In the genomic region with DNA sequence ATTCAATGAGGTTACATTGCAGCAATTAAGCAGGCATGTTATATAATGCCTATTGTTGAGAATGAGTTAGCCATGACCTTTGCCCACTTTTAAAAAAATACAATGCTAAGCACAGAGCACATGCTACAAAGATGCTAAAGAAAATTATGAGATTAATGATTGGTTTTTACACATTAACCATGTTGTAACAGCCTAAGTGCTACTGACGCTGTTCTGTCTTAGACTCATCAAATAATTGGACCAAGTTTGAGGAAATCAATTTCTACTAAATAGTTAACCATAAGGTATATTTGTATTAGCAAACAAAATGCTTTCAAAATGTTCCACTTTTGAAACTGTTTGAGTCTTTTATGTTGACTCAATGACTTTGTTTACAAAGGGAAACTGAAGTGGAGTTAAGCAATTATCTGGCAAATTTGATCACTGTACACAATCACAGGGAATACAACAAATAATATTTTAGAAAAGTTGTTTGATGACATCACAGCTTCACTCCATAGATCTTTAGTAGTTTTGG, we compare ENCODE assay signal across 18 cellular contexts. TPM values are rescaled to one million over a fixed set of nuclear protein-coding genes. Genes with fewer than 3 reads are reported as not detected.
DNase-seq lines count a peak whose midpoint lies in the region; ATAC-seq, FAIRE-seq and TF ChIP-seq lines count a peak whose summit lies in the region.
"Had no signal": no experiment of that assay in that cellular context is flagged by ENCODE, and none has a peak within 500 bp of the region (broad histone marks: within the 10 kb centered on the region; RNA-seq: fewer than 3 reads in every experiment).

No MANE protein-coding gene starts in this region.

- no peak overlapping the region for H2BK120ac ChIP-seq in IMR-90 (ENCODE audit: low read depth, low read length)

- no peak overlapping the region for H2AK5ac ChIP-seq in IMR-90 (ENCODE audit: low read depth, low read length)

- no peak overlapping the region for H3K4me2 ChIP-seq in IMR-90 (ENCODE audit: low read depth, low read length)
- H3K4me2 ChIP-seq: PC-9 had no signal

- DNase-seq in D721Med (ENCODE audit: insufficient read length, low spot score): no peak
- DNase-seq in IMR-90: no peak
- no peak for DNase-seq in SK-N-MC (ENCODE audit: low read depth, low spot score)
- no peak for DNase-seq in ACHN
- no peak for DNase-seq in NCI-H1436 (lab: John Stamatoyannopoulos, UW)
- DNase-seq: Caco-2; CD4-positive, CD25-positive, alpha-beta regulatory T cell; HFFc6; NCI-H1092; NCI-H187 treated with DMSO at 0.1 percent for 48 hours; NCI-H2227 treated with DMSO at 0.1 percent for 48 hours; NCI-H524; PC-9; SW 1271 had no signal

- peak; percentile 32; the same call in 1 of the 2 replicates for ATAC-seq in IMR-90 (ENCODE audit: low read depth)
- ATAC-seq in HG03565 (IDR thresholded peaks at IDR 0.05; ENCODE audit: unreplicated experiment): no peak

- no peak for TF ChIP-seq RAD21 in IMR-90 (IDR thresholded peaks at IDR 0.05; ENCODE audit: low read length)
- TF ChIP-seq RAD21 in liver (IDR thresholded peaks at IDR 0.05): peak in 1 of 2 donors; percentile 16

- H3K27ac ChIP-seq in IMR-90 (ENCODE audit: insufficient read depth, low read length): no peak overlapping the region
- H3K27ac ChIP-seq in SK-N-MC: peak overlapping the region; percentile 53
- peak overlapping the region; percentile 25 to 49 for H3K27ac ChIP-seq in liver (ENCODE audit: low read depth in 1 of 2, low read length in 2 of 2)
- H3K27ac ChIP-seq: PC-9, SJSA1 had no signal

- H3K23ac ChIP-seq in IMR-90 (ENCODE audit: low read depth, low read length): no peak overlapping the region

- H2AFZ ChIP-seq in IMR-90 (replicated peaks; ENCODE audit: low read length, poor library complexity): no peak overlapping the region
- H2AFZ ChIP-seq: PC-9 had no signal

- no peak overlapping the region for H2AK9ac ChIP-seq in IMR-90 (replicated peaks; ENCODE audit: low read depth, low read length, poor library complexity)

- H3K9ac ChIP-seq in IMR-90 (ENCODE audit: low read depth, low read length): no peak overlapping the region
- no peak overlapping the region for H3K9ac ChIP-seq in SK-N-MC (ENCODE audit: insufficient read length)
- no peak overlapping the region for H3K9ac ChIP-seq in liver (ENCODE audit: low read depth in 1 of 2, low read length in 2 of 2)

- WGBS in IMR-90 (ENCODE audit: extremely low coverage in 2 of 2, insufficient read length in 1 of 2), 2 experiments: no CpG with 5 or more reads among the region's 1 CpG
- 33% methylated on average over 1 of the region's 1 CpG for WGBS in liver

- H3K4me3 ChIP-seq in IMR-90 (ENCODE audit: insufficient read depth, low read depth, low read length): no peak overlapping the region
- no peak overlapping the region for H3K4me3 ChIP-seq in SK-N-MC
- no peak overlapping the region for H3K4me3 ChIP-seq in liver (ENCODE audit: low read depth in 1 of 3, low read length in 3 of 3)
- H3K4me3 ChIP-seq: PC-9, SJSA1 had no signal

- BruUV-seq in IMR-90 (replicated peaks; lab: Mats Ljungman, UMichigan): no TSS peak

- no peaks in the 10 kb centered on the region for H4K20me1 ChIP-seq in IMR-90 (ENCODE audit: insufficient read depth, low read length)

- H2BK15ac ChIP-seq in IMR-90 (ENCODE audit: low read depth, low read length): no peak overlapping the region

- H4K91ac ChIP-seq in IMR-90 (ENCODE audit: insufficient read depth, low read depth, low read length): no peak overlapping the region

- H3K36me3 ChIP-seq in IMR-90 (ENCODE audit: control insufficient read depth, insufficient read depth, low read length) (peaks cover under 1% of the 10 kb centered on the region; the same call in 1 of the 2 replicates), SK-N-MC (ENCODE audit: insufficient read depth, low read length) (peaks cover 57% of the 10 kb centered on the region), liver (ENCODE audit: control insufficient read depth in 4 of 4, insufficient read depth in 3 of 4, low read depth in 1 of 4, low read length in 3 of 4) (no peaks in the 10 kb centered on the region)
- H3K36me3 ChIP-seq: SJSA1 had no signal

- H3K14ac ChIP-seq in IMR-90 (replicated peaks; ENCODE audit: low read depth, low read length): no peak overlapping the region

- no peak overlapping the region for H3K18ac ChIP-seq in IMR-90 (ENCODE audit: low read depth, low read length)

- H3K79me1 ChIP-seq in IMR-90 (ENCODE audit: low read depth in 1 of 2, low read length in 2 of 2): no peaks in the 10 kb centered on the region

- in situ Hi-C loops in IMR-90 (cut with MboI; ENCODE audit: low sequenced_read_pairs) (no loop called here), ACHN (cut with HindIII; ENCODE audit: low pct_ligation_motif_present, low pct_unique_long_range_greater_than_20kb, low sequenced_read_pairs) (no loop called here)

- intact Hi-C loops in IMR-90 (cut with micrococcal nuclease): no loop called here

- H3K4me1 ChIP-seq in IMR-90 (ENCODE audit: control insufficient read depth, insufficient read depth, low read length) (no peaks in the 10 kb centered on the region), liver (ENCODE audit: control insufficient read depth in 4 of 4, insufficient read depth in 4 of 4, low read length in 3 of 4) (peaks cover 14 to 63% (median 52%) of the 10 kb centered on the region in 4 donors)
- H3K4me1 ChIP-seq: SJSA1 had no signal

- no peak overlapping the region for H3K4ac ChIP-seq in IMR-90 (ENCODE audit: low read depth, low read length)

- peaks cover 6% of the 10 kb centered on the region; the same call in 1 of the 2 replicates for H3K9me1 ChIP-seq in IMR-90 (ENCODE audit: insufficient read depth, low read length)

- CTCF ChIA-PET in IMR-90 (lab: Yijun Ruan, JAX): no interaction called here

- H3K9me3 ChIP-seq in IMR-90 (ENCODE audit: control insufficient read depth, insufficient read depth, low read length) (no peaks in the 10 kb centered on the region), SK-N-MC (ENCODE audit: low read depth, low read length) (no peaks in the 10 kb centered on the region), liver (ENCODE audit: control insufficient read depth in 4 of 4, low read length in 3 of 4) (no peaks in the 10 kb centered on the region)
- H3K9me3 ChIP-seq: Caco-2, SJSA1 had no signal

- dilution Hi-C loops in IMR-90 (cut with HindIII; ENCODE audit: low sequenced_read_pairs, unreplicated experiment): no loop called here

- FAIRE-seq in D721Med (lab: Jason Lieb, UNC): peak; percentile 16

- TF ChIP-seq POLR2A in IMR-90 (IDR thresholded peaks at IDR 0.05; ENCODE audit: low read depth, low read length): no peak

- H4K5ac ChIP-seq in IMR-90 (ENCODE audit: low read depth, low read length): no peak overlapping the region

- H2BK5ac ChIP-seq in IMR-90 (ENCODE audit: low read depth, low read length, poor library complexity, severe bottlenecking): no peak overlapping the region

- TF ChIP-seq CTCF in D721Med (IDR thresholded peaks at IDR 0.05; ENCODE audit: insufficient read depth, missing control alignments): no peak
- no peak for TF ChIP-seq CTCF in IMR-90 (conservative IDR thresholded peaks at IDR 0.05; ENCODE audit: low read depth, low read length)
- TF ChIP-seq CTCF in liver (IDR thresholded peaks at IDR 0.05; ENCODE audit: low read depth, low read length, missing input control): no peak

- H2BK20ac ChIP-seq in IMR-90 (ENCODE audit: low read depth, low read length): no peak overlapping the region

- no peak overlapping the region for H4K8ac ChIP-seq in IMR-90 (ENCODE audit: low read depth in 2 of 2, low read length in 2 of 2)

- H3K27me3 ChIP-seq in IMR-90 (ENCODE audit: control insufficient read depth, insufficient read depth, low read length) (no peaks in the 10 kb centered on the region), liver (ENCODE audit: control insufficient read depth in 4 of 4, insufficient read depth in 4 of 4, low read length in 3 of 4) (no peaks in the 10 kb centered on the region)
- H3K27me3 ChIP-seq: SJSA1 had no signal

- POLR2A ChIA-PET in IMR-90 (lab: Charles Lee; ENCODE audit: unreplicated experiment): no interaction called here

- H3K56ac ChIP-seq in IMR-90 (ENCODE audit: extremely low read depth, insufficient read depth, low read length): no peak overlapping the region

TF ChIP-seq in IMR-90, 13 proteins besides CTCF, POLR2A, EP300 and RAD21:
- TF ChIP-seq RFX5 (IDR thresholded peaks at IDR 0.05; ENCODE audit: low read depth, low read length): no peak
- TF ChIP-seq MAZ (IDR thresholded peaks at IDR 0.05; ENCODE audit: borderline replicate concordance, low read depth, low read length): no peak
- no peak for TF ChIP-seq MAFK (IDR thresholded peaks at IDR 0.05; ENCODE audit: low read depth, low read length)

TF ChIP-seq in liver, 16 proteins besides CTCF, POLR2A, EP300 and RAD21 (continues in another document):
- TF ChIP-seq RXRA (IDR thresholded peaks at IDR 0.05): peak; percentile 52 to 69
- TF ChIP-seq JUND (IDR thresholded peaks at IDR 0.05): peak; percentile 61 to 69
- TF ChIP-seq EGR1 (IDR thresholded peaks at IDR 0.05; ENCODE audit: low read depth in 2 of 2): no peak
- TF ChIP-seq NR2F2 (IDR thresholded peaks at IDR 0.05): no peak
- no peak for TF ChIP-seq TAF1 (conservative IDR thresholded peaks at IDR 0.05)
- TF ChIP-seq, protein P1, sequence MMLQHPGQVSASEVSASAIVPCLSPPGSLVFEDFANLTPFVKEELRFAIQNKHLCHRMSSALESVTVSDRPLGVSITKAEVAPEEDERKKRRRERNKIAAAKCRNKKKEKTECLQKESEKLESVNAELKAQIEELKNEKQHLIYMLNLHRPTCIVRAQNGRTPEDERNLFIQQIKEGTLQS (IDR thresholded peaks at IDR 0.05): peak; percentile 8

RNA-seq across cellular contexts. Expression of gene MIR17HG, which starts 14.3 kb away (rescaled TPM):
- 3.0 and 9.7 TPM in 2 replicates for total RNA-seq in IMR-90 (2012; rRNA removed)
- polyA plus RNA-seq in IMR-90 (2012; rRNA removed): 0.75 and 0.77 TPM in 2 replicates
- 0.03 and 0.14 TPM in 2 replicates for polyA plus RNA-seq in IMR-90 (2012; cell fraction: cytosol; rRNA removed)
- 0.27 and 3.9 TPM in 2 replicates for polyA plus RNA-seq in IMR-90 (2012; cell fraction: nucleus; rRNA removed; ENCODE audit: low replicate concordance)
- 1 to 10 TPM; 6.1 to 7.7 TPM for total RNA-seq in liver
- polyA plus RNA-seq in liver: 1 to 10 TPM in 1 of 2 donors, under 1 TPM in 1; 0.27 to 2.7 TPM

RNA-seq across cellular contexts. Expression of gene GPC5, which starts 36.6 kb away (rescaled TPM):
- total RNA-seq in IMR-90 (2012; rRNA removed) (1.1 and 1.8 TPM in 2 replicates), liver (10 to 100 TPM in 1 of 2 donors, 1 to 10 TPM in 1; 1.1 to 22.4 TPM)
- polyA plus RNA-seq in IMR-90 (2012; rRNA removed) (0.94 and 1.1 TPM in 2 replicates), liver (1 to 10 TPM in 1 of 2 donors, under 1 TPM in 1; 0.51 to 2.8 TPM)
- polyA plus RNA-seq in IMR-90 (2012; cell fraction: cytosol; rRNA removed): 0.37 and 0.83 TPM in 2 replicates
- polyA plus RNA-seq in IMR-90 (2012; cell fraction: nucleus; rRNA removed; ENCODE audit: low replicate concordance): 0.22 and 0.56 TPM in 2 replicates
- total RNA-seq: MCF 10A, PC-9, SJSA1 had no signal
